ENCODE assay signal across 25 cellular contexts in genomic region chr11:121770933-121771332, GRCh38.
DNase-seq lines count a peak whose midpoint lies in the region; ATAC-seq and TF ChIP-seq lines count a peak whose summit lies in the region.
"Had no signal": no experiment of that assay in that cellular context is flagged by ENCODE, and none has a peak within 500 bp of the region (broad histone marks: within the 10 kb centered on the region; RNA-seq: fewer than 3 reads in every experiment).

No MANE protein-coding gene starts in this region.

- no peak for ATAC-seq in Right ventricle myocardium superior (ENCODE audit: poor library complexity)
- ATAC-seq in activated CD8-positive, alpha-beta memory T cell treated with anti-CD3 and anti-CD28 coated beads, Interleukin-2, amount 10 ng/mL, durations not matched to agents 7 days and 5 days = no peak
- ATAC-seq: A549, GM12878 had no signal

- intact Hi-C loops in Right ventricle myocardium superior (cut with DNase I) = no loop called here

- no peaks in the 10 kb centered on the region for H3K4me1 Mint-ChIP-seq in activated CD8-positive, alpha-beta memory T cell treated with anti-CD3 and anti-CD28 coated beads, Interleukin-2, amount 10 ng/mL, durations not matched to agents 7 days and 5 days
- H3K4me1 Mint-ChIP-seq: CD4-positive, alpha-beta memory T cell; CD4-positive, CD25-positive, alpha-beta regulatory T cell; CD8-positive, alpha-beta memory T cell had no signal

- no peak overlapping the region for H3K4me2 ChIP-seq in hepatocyte
- H3K4me2 ChIP-seq: A549, BLaER1 had no signal

- peaks cover 13% of the 10 kb centered on the region for H3K4me1 ChIP-seq in cardiac muscle cell (ENCODE audit: low read depth)
- H3K4me1 ChIP-seq in hepatocyte (ENCODE audit: insufficient read depth) = peaks cover 12% of the 10 kb centered on the region
- peaks cover 11% of the 10 kb centered on the region for H3K4me1 ChIP-seq in stomach smooth muscle (ENCODE audit: control insufficient read depth, insufficient read depth, low read length)
- H3K4me1 ChIP-seq: A549, BE2C, BLaER1 had no signal

- H3K36me3 Mint-ChIP-seq in activated CD8-positive, alpha-beta memory T cell treated with anti-CD3 and anti-CD28 coated beads, Interleukin-2, amount 10 ng/mL, durations not matched to agents 7 days and 5 days = no peaks in the 10 kb centered on the region
- H3K36me3 Mint-ChIP-seq: CD14-positive monocyte; CD4-positive, alpha-beta memory T cell; CD4-positive, CD25-positive, alpha-beta regulatory T cell had no signal

- H3K36me3 ChIP-seq in cardiac muscle cell (no peaks in the 10 kb centered on the region), hepatocyte (replicated peaks; ENCODE audit: insufficient read depth, low read depth) (no peaks in the 10 kb centered on the region), stomach smooth muscle (ENCODE audit: control insufficient read depth in 2 of 2, insufficient read depth in 2 of 2, low read length in 2 of 2) (no peaks in the 10 kb centered on the region)
- H3K36me3 ChIP-seq: BE2C, BLaER1 had no signal

- H3K27me3 Mint-ChIP-seq in activated CD8-positive, alpha-beta memory T cell treated with anti-CD3 and anti-CD28 coated beads, Interleukin-2, amount 10 ng/mL, durations not matched to agents 7 days and 5 days = no peaks in the 10 kb centered on the region
- H3K27me3 Mint-ChIP-seq: CD4-positive, CD25-positive, alpha-beta regulatory T cell had no signal

- TF ChIP-seq CTCF in cardiac muscle cell (IDR thresholded peaks at IDR 0.05; ENCODE audit: low read depth, low read length) (no peak), hepatocyte (IDR thresholded peaks at IDR 0.05; ENCODE audit: poor library complexity) (no peak)

- no peak overlapping the region for H2AFZ ChIP-seq in hepatocyte

- 55% methylated on average over 3 of the region's 3 CpGs for WGBS in hepatocyte (ENCODE audit: low lambda C conversion rate, missing lambda C conversion rate)

- no peak overlapping the region for H3K4me3 Mint-ChIP-seq in activated CD8-positive, alpha-beta memory T cell treated with anti-CD3 and anti-CD28 coated beads, Interleukin-2, amount 10 ng/mL, durations not matched to agents 7 days and 5 days
- H3K4me3 Mint-ChIP-seq: CD14-positive monocyte; CD4-positive, alpha-beta memory T cell; CD4-positive, CD25-positive, alpha-beta regulatory T cell; CD8-positive, alpha-beta memory T cell had no signal

- H3K27ac Mint-ChIP-seq in activated CD8-positive, alpha-beta memory T cell treated with anti-CD3 and anti-CD28 coated beads, Interleukin-2, amount 10 ng/mL, durations not matched to agents 7 days and 5 days = no peak overlapping the region
- H3K27ac Mint-ChIP-seq: CD14-positive monocyte; CD4-positive, alpha-beta memory T cell; CD4-positive, CD25-positive, alpha-beta regulatory T cell; CD8-positive, alpha-beta memory T cell had no signal

- CTCF ChIA-PET in activated CD8-positive, alpha-beta memory T cell treated with anti-CD3 and anti-CD28 coated beads, Interleukin-2, amount 10 ng/mL, durations not matched to agents 7 days and 5 days (lab: Charles Lee) = no interaction called here

- no peaks in the 10 kb centered on the region for H4K20me1 ChIP-seq in hepatocyte (ENCODE audit: insufficient read depth, poor library complexity, severe bottlenecking)
- H4K20me1 ChIP-seq: BLaER1 had no signal

- no peaks in the 10 kb centered on the region for H3K79me2 ChIP-seq in hepatocyte

- H3K27ac ChIP-seq in cardiac muscle cell (peak overlapping the region; percentile 3), hepatocyte (peak overlapping the region; percentile 65), stomach smooth muscle (ENCODE audit: low read length) (peak overlapping the region; percentile 41)
- H3K27ac ChIP-seq: 22Rv1, A549, BLaER1 had no signal

- no peak overlapping the region for H3K9ac ChIP-seq in stomach smooth muscle (ENCODE audit: low read length in 2 of 2)
- H3K9ac ChIP-seq: BLaER1 had no signal

- H3K27me3 ChIP-seq in cardiac muscle cell = no peaks in the 10 kb centered on the region
- no peaks in the 10 kb centered on the region for H3K27me3 ChIP-seq in hepatocyte
- H3K27me3 ChIP-seq in stomach smooth muscle (ENCODE audit: control insufficient read depth in 1 of 2, insufficient read depth in 2 of 2, low read length in 2 of 2) = no peaks in the 10 kb centered on the region
- H3K27me3 ChIP-seq: BE2C, BLaER1 had no signal

- DNase-seq in cardiac muscle cell (ENCODE audit: low read depth in 1 of 2, low spot score in 1 of 2) (peak in 1 of 2 donors; percentile 38), Right ventricle myocardium superior (no peak), hepatocyte (ENCODE audit: low spot score) (no peak), hepatic stellate cell (ENCODE audit: low spot score) (no peak)
- DNase-seq in activated CD8-positive, alpha-beta memory T cell treated with anti-CD3 and anti-CD28 coated beads, Interleukin-2, amount 10 ng/mL, durations not matched to agents 7 days and 5 days = no peak
- DNase-seq: AML-193; BE2C; C1 segment of cervical spinal cord; CD4-positive, alpha-beta memory T cell; CD4-positive, CD25-positive, alpha-beta regulatory T cell; CD8-positive, alpha-beta memory T cell; COR-L47; DMS 273 treated with DMSO at 0.1 percent for 48 hours; DMS153; DMS53; DMS79; DND-41; EL; GDM1 had no signal

- H3K9me3 ChIP-seq in cardiac muscle cell (ENCODE audit: low read depth) (no peaks in the 10 kb centered on the region), hepatocyte (ENCODE audit: low read depth) (no peaks in the 10 kb centered on the region), stomach smooth muscle (ENCODE audit: control insufficient read depth in 2 of 2, low read length in 2 of 2) (no peaks in the 10 kb centered on the region)
- H3K9me3 ChIP-seq: A549, BE2C, BLaER1 had no signal

- no peak overlapping the region for H3K4me3 ChIP-seq in cardiac muscle cell
- H3K4me3 ChIP-seq in hepatocyte = no peak overlapping the region
- no peak overlapping the region for H3K4me3 ChIP-seq in stomach smooth muscle (ENCODE audit: low read length in 2 of 2)
- H3K4me3 ChIP-seq: A549, BLaER1, GM12878 had no signal

- no peaks in the 10 kb centered on the region for H3K9me2 ChIP-seq in hepatocyte (replicated peaks; ENCODE audit: insufficient read depth)

- no peaks in the 10 kb centered on the region for H3K9me3 Mint-ChIP-seq in activated CD8-positive, alpha-beta memory T cell treated with anti-CD3 and anti-CD28 coated beads, Interleukin-2, amount 10 ng/mL, durations not matched to agents 7 days and 5 days (ENCODE audit: low read depth)
- H3K9me3 Mint-ChIP-seq: CD4-positive, alpha-beta memory T cell had no signal

Comparison
In these comparisons a context has a peak if more than half of its experiments do, and no peak if none do; other contexts are left out.
1. H3K27ac ChIP-seq: peak in every context shown above with its lines; median percentile 65 in hepatocyte; 41 in stomach smooth muscle; 3 in cardiac muscle cell.